Comparison of ENCODE assay signal across 10 cellular contexts in genomic region chr20:31559704-31560093, GRCh38. TPM values are rescaled to one million over a fixed set of nuclear protein-coding genes. Genes with fewer than 3 reads are reported as not detected.
A peak's percentile ranks its signal among the peaks of the same experiment; 100 is the strongest.
DNase-seq lines count a peak whose midpoint lies in the region; ATAC-seq lines count a peak whose summit lies in the region.
"Had no signal": no experiment of that assay in that cellular context is flagged by ENCODE, and none has a peak within 500 bp of the region (broad histone marks: within the 10 kb centered on the region; RNA-seq: fewer than 3 reads in every experiment).

No MANE protein-coding gene starts in this region.

- H3K27me3 Mint-ChIP-seq in activated naive CD4-positive, alpha-beta T cell treated with anti-CD3 and anti-CD28 coated beads for 36 hours (ENCODE audit: low read depth) = no peaks in the 10 kb centered on the region
- H3K27me3 Mint-ChIP-seq in stimulated activated naive CD8-positive, alpha-beta T cell treated with anti-CD3 and anti-CD28 coated beads, Interleukin-15, amount 100 ng/mL, for 72 hours = no peaks in the 10 kb centered on the region
- H3K27me3 Mint-ChIP-seq: B cell had no signal

- H3K27ac ChIP-seq in SJSA1 (peak overlapping the region; percentile 89), epithelial cell of prostate (peak overlapping the region; percentile 99)

- H3K9me3 ChIP-seq in SJSA1 (replicated peaks) = no peaks in the 10 kb centered on the region

- peaks cover 76% of the 10 kb centered on the region for H3K36me3 ChIP-seq in SJSA1

- peaks cover 37% of the 10 kb centered on the region for H3K36me3 Mint-ChIP-seq in activated naive CD4-positive, alpha-beta T cell treated with anti-CD3 and anti-CD28 coated beads for 36 hours (ENCODE audit: low read depth)

- DNase-seq in activated naive CD4-positive, alpha-beta T cell treated with anti-CD3 and anti-CD28 coated beads for 36 hours = no peak
- no peak for DNase-seq in activated naive CD4-positive, alpha-beta T cell treated with anti-CD3 and anti-CD28 coated beads, Interleukin-2, amount 50 U/mL, for 16 hours
- DNase-seq in SJSA1 (ENCODE audit: low read depth in 1 of 2, low spot score in 2 of 2) = no peak
- DNase-seq in epithelial cell of prostate (ENCODE audit: low read depth, low spot score) = no peak
- DNase-seq in stimulated activated naive CD8-positive, alpha-beta T cell treated with anti-CD3 and anti-CD28 coated beads, Interleukin-15, amount 100 ng/mL, for 72 hours = no peak
- no peak for DNase-seq in SK-N-DZ (ENCODE audit: low spot score)
- no peak for DNase-seq in NCI-H2107 treated with DMSO at 0.1 percent for 48 hours (lab: John Stamatoyannopoulos, UW; ENCODE audit: unreplicated experiment)

- peak; percentile 4 for ATAC-seq in stimulated activated naive CD8-positive, alpha-beta T cell treated with anti-CD3 and anti-CD28 coated beads, Interleukin-15, amount 100 ng/mL, for 72 hours
- no peak for ATAC-seq in HG03196 (IDR thresholded peaks at IDR 0.05; ENCODE audit: unreplicated experiment)

- intact Hi-C loops in activated naive CD4-positive, alpha-beta T cell treated with anti-CD3 and anti-CD28 coated beads for 36 hours (cut with micrococcal nuclease) = loop anchor here (1.0 to 5.0 kb wide), 5 partner anchors 14 to 178 kb away; partner anchors contain the start of gene TPX2

- peaks cover 13% of the 10 kb centered on the region for H3K4me1 Mint-ChIP-seq in activated naive CD4-positive, alpha-beta T cell treated with anti-CD3 and anti-CD28 coated beads for 36 hours (ENCODE audit: low read depth)
- H3K4me1 Mint-ChIP-seq in stimulated activated naive CD8-positive, alpha-beta T cell treated with anti-CD3 and anti-CD28 coated beads, Interleukin-15, amount 100 ng/mL, for 72 hours = peaks cover 39% of the 10 kb centered on the region
- H3K4me1 Mint-ChIP-seq: B cell had no signal

- H3K27me3 ChIP-seq in SJSA1 (replicated peaks) = no peaks in the 10 kb centered on the region

- no peak overlapping the region for H3K4me3 Mint-ChIP-seq in activated naive CD4-positive, alpha-beta T cell treated with anti-CD3 and anti-CD28 coated beads for 36 hours
- H3K4me3 Mint-ChIP-seq in stimulated activated naive CD8-positive, alpha-beta T cell treated with anti-CD3 and anti-CD28 coated beads, Interleukin-15, amount 100 ng/mL, for 72 hours = no peak overlapping the region
- H3K4me3 Mint-ChIP-seq: B cell, immature natural killer cell had no signal

- no peak overlapping the region for H3K4me3 ChIP-seq in SJSA1

- peak overlapping the region; percentile 61 for H3K27ac Mint-ChIP-seq in activated naive CD4-positive, alpha-beta T cell treated with anti-CD3 and anti-CD28 coated beads for 36 hours
- peak overlapping the region; percentile 82 to 93 for H3K27ac Mint-ChIP-seq in stimulated activated naive CD8-positive, alpha-beta T cell treated with anti-CD3 and anti-CD28 coated beads, Interleukin-15, amount 100 ng/mL, for 72 hours

- H3K9me3 Mint-ChIP-seq in activated naive CD4-positive, alpha-beta T cell treated with anti-CD3 and anti-CD28 coated beads for 36 hours = no peaks in the 10 kb centered on the region
- no peaks in the 10 kb centered on the region for H3K9me3 Mint-ChIP-seq in stimulated activated naive CD8-positive, alpha-beta T cell treated with anti-CD3 and anti-CD28 coated beads, Interleukin-15, amount 100 ng/mL, for 72 hours
- H3K9me3 Mint-ChIP-seq: immature natural killer cell had no signal

- H3K4me1 ChIP-seq in SJSA1 (replicated peaks) = peaks cover 37% of the 10 kb centered on the region

- CTCF ChIA-PET in activated naive CD4-positive, alpha-beta T cell treated with anti-CD3 and anti-CD28 coated beads for 36 hours (lab: Charles Lee) = interaction anchor here (0.6 to 14.5 kb wide), 10 partner anchors 9 to 163 kb away, joined by 3 to 321 read pairs (median 6); partner anchors contain the start of genes BCL2L1 and ID1

RNA-seq across cellular contexts. Expression of gene ID1, which starts 45.4 kb away (rescaled TPM):
- total RNA-seq in activated naive CD4-positive, alpha-beta T cell treated with anti-CD3 and anti-CD28 coated beads for 36 hours = 1 to 10 TPM; 1.8 to 2.4 TPM
- 700 and 729 TPM in 2 replicates for total RNA-seq in SJSA1 (2014; rRNA removed; shearing (Covaris generic))
- 97.4 and 104 TPM in 2 replicates for polyA plus RNA-seq in SK-N-DZ (2014; cell fraction: cytosol; rRNA removed)
- 170 and 208 TPM in 2 replicates for polyA plus RNA-seq in SK-N-DZ (2014; cell fraction: nucleus; rRNA removed)

RNA-seq across cellular contexts. Expression of gene HM13, which starts 45.5 kb away (rescaled TPM):
- total RNA-seq in activated naive CD4-positive, alpha-beta T cell treated with anti-CD3 and anti-CD28 coated beads for 36 hours = 10 to 100 TPM; 67.3 to 69.4 TPM
- 28.2 and 68.1 TPM in 2 replicates for total RNA-seq in SJSA1 (2014; rRNA removed; shearing (Covaris generic))
- 103 TPM in 2 replicates for polyA plus RNA-seq in SK-N-DZ (2014; cell fraction: cytosol; rRNA removed)
- 60.4 and 68.0 TPM in 2 replicates for polyA plus RNA-seq in SK-N-DZ (2014; cell fraction: nucleus; rRNA removed)

Comparison
In these comparisons a context has a peak if more than half of its experiments do, and no peak if none do; other contexts are left out.
1. RNA of gene ID1, which starts 45.4 kb away (total RNA-seq): 700 to 729 TPM in SJSA1; 1.8 to 2.4 TPM in activated naive CD4-positive, alpha-beta T cell treated with anti-CD3 and anti-CD28 coated beads for 36 hours; every median in the first group is over 100 times any median in the second.